ENCODE assay signal across 32 cellular contexts in genomic region chr11:118017631-118018315, GRCh38. TPM values are rescaled to one million over a fixed set of nuclear protein-coding genes. Genes with fewer than 3 reads are reported as not detected.
"Had no signal": no experiment of that assay in that cellular context is flagged by ENCODE, and none has a peak within 500 bp of the region (broad histone marks: within the 10 kb centered on the region; RNA-seq: fewer than 3 reads in every experiment).

No MANE protein-coding gene starts in this region.

- H3K36me3 ChIP-seq: adrenal gland, ascending aorta, cardiac muscle cell, pancreas, sigmoid colon, uterus had no signal

- H3K27ac Mint-ChIP-seq: activated T-cell treated with anti-CD3 and anti-CD28 coated beads, Interleukin-2, amount 50 U/mL, for 24 hours; activated T-helper 17 cell treated with anti-CD3 and anti-CD28 coated beads, Interleukin-2, amount 50 U/mL, for 72 hours; stimulated activated effector memory CD8-positive, alpha-beta T cell treated with anti-CD3 and anti-CD28 coated beads, Interleukin-12 subunit alpha, Interleukin-12 subunit beta, amount 100 ng/mL, for 72 hours; stimulated activated naive CD8-positive, alpha-beta T cell treated with anti-CD3 and anti-CD28 coated beads, Interleukin-15, amount 100 ng/mL, for 72 hours; type B pancreatic cell had no signal

- DNase-seq: activated CD4-positive, alpha-beta T cell treated with anti-CD3 and anti-CD28 coated beads for 48 hours; activated CD8-positive, alpha-beta memory T cell treated with anti-CD3 and anti-CD28 coated beads, Interleukin-2, amount 50 U/mL, for 4 hours; activated gamma-delta T cell treated with Interleukin-2 at 50 U/mL for 16 hours; activated T-cell treated with anti-CD3 and anti-CD28 coated beads, Interleukin-2, amount 50 U/mL, for 24 hours; adrenal gland; dorsolateral prefrontal cortex; effector memory CD4-positive, alpha-beta T cell; foreskin fibroblast; head of caudate nucleus; hippocampal formation; left colon; mammary epithelial cell; pancreas; psoas muscle; sigmoid colon; small intestine; stimulated activated CD4-positive, alpha-beta T cell treated with anti-CD3 and anti-CD28 coated beads, Interleukin-4, amount 100 ng/mL, for 24 hours; stimulated activated naive CD8-positive, alpha-beta T cell treated with anti-CD3 and anti-CD28 coated beads, Interleukin-15, amount 100 ng/mL, for 72 hours; substantia nigra; uterus had no signal

- H3K4me3 Mint-ChIP-seq: activated T-cell treated with anti-CD3 and anti-CD28 coated beads, Interleukin-2, amount 50 U/mL, for 24 hours; activated T-helper 17 cell treated with anti-CD3 and anti-CD28 coated beads, Interleukin-2, amount 50 U/mL, for 72 hours; brain; stimulated activated effector memory CD8-positive, alpha-beta T cell treated with anti-CD3 and anti-CD28 coated beads, Interleukin-12 subunit alpha, Interleukin-12 subunit beta, amount 100 ng/mL, for 72 hours; stimulated activated naive CD8-positive, alpha-beta T cell treated with anti-CD3 and anti-CD28 coated beads, Interleukin-15, amount 100 ng/mL, for 72 hours; type B pancreatic cell had no signal

- H3K27me3 ChIP-seq: adrenal gland, ascending aorta, cardiac muscle cell, dorsolateral prefrontal cortex, pancreas, uterus had no signal

- H3K4me1 ChIP-seq: adrenal gland, ascending aorta, pancreas, psoas muscle, sigmoid colon, uterus had no signal

- H3K27ac ChIP-seq: adrenal gland, ascending aorta, cardiac muscle cell, coronary artery, dorsolateral prefrontal cortex, pancreas, psoas muscle, sigmoid colon, uterus had no signal

- H3K27me3 Mint-ChIP-seq: activated T-cell treated with anti-CD3 and anti-CD28 coated beads, Interleukin-2, amount 50 U/mL, for 24 hours; activated T-helper 17 cell treated with anti-CD3 and anti-CD28 coated beads, Interleukin-2, amount 50 U/mL, for 72 hours; stimulated activated naive CD8-positive, alpha-beta T cell treated with anti-CD3 and anti-CD28 coated beads, Interleukin-15, amount 100 ng/mL, for 72 hours had no signal

- H3K9me3 ChIP-seq: adrenal gland, ascending aorta, pancreas, sigmoid colon, uterus had no signal

- H3K4me3 ChIP-seq: adrenal gland, ascending aorta, cardiac muscle cell, coronary artery, dorsolateral prefrontal cortex, pancreas, psoas muscle, sigmoid colon, uterus had no signal

- ATAC-seq: activated naive CD4-positive, alpha-beta T cell treated with anti-CD3 and anti-CD28 coated beads, Interleukin-2, amount 50 U/mL, for 72 hours; activated T-helper 17 cell treated with anti-CD3 and anti-CD28 coated beads, Interleukin-2, amount 50 U/mL, for 72 hours; left colon; pancreas; psoas muscle; stimulated activated effector memory CD8-positive, alpha-beta T cell treated with anti-CD3 and anti-CD28 coated beads, Interleukin-12 subunit alpha, Interleukin-12 subunit beta, amount 100 ng/mL, for 72 hours; stimulated activated naive CD8-positive, alpha-beta T cell treated with anti-CD3 and anti-CD28 coated beads, Interleukin-15, amount 100 ng/mL, for 72 hours had no signal

- H3K4me1 Mint-ChIP-seq: brain had no signal

- H3K36me3 Mint-ChIP-seq: brain, type B pancreatic cell had no signal

RNA-seq across cellular contexts. Expression of gene IL10RA, which starts 31.6 kb away (rescaled TPM):
- total RNA-seq: cardiac muscle cell, endothelial cell of umbilical vein, mammary epithelial cell had no signal
- polyA plus RNA-seq: cardiac muscle cell had no signal

RNA-seq across cellular contexts. Expression of gene TMPRSS4, which starts 59.1 kb away (rescaled TPM):
- total RNA-seq: activated naive CD4-positive, alpha-beta T cell treated with anti-CD3 and anti-CD28 coated beads, Interleukin-2, amount 50 U/mL, for 72 hours; ascending aorta; cardiac muscle cell; cerebellum; dorsolateral prefrontal cortex; endothelial cell of umbilical vein; T-helper 1 cell treated with Interleukin-12 subunit alpha and Interleukin-12 subunit beta and Interleukin-4 antibody, amounts not matched to agents 30 ng/mL and 1 ng/mL, for 36 hours had no signal
- polyA plus RNA-seq: cardiac muscle cell, endothelial cell of umbilical vein, neural cell had no signal
